8 cellular contexts compared by ENCODE assay signal in the genomic region with DNA sequence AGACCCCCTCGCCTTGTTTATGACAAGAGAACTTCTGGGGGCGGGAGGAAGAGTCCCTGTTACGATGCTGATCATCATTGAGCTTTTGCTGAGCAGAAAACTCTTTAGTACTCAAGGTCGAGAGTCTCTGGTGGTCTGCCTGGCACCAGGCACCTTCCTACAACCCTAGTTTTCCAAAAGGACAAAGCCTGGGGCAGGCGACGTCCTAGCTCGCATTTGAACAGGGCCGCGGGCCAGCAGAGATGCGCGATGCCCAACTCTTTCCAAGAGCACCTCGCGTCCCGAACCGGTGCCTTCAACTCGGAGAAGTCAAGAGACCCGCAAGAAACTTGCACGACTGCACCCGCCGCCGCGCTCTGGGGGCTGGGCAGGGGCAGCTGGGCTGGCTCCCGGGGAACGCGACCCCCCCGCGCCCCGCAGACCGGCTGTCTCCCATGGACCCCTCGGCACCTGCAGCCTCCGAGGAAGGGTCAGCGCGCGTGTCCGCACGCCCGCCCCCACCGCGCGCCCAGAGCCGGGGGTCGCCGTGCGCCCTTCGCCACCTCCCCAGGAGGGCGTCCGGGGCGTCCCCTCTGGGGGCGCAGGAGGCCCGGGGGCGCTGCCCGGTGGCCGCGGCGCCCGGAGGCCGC. TPM values are rescaled to one million over a fixed set of nuclear protein-coding genes. Genes with fewer than 3 reads are reported as not detected.
DNase-seq lines count a peak whose midpoint lies in the region; ATAC-seq and TF ChIP-seq lines count a peak whose summit lies in the region.

No MANE protein-coding gene starts in this region.

- WGBS in upper lobe of left lung, 2 donors, result 2 to 8% methylated on average over 5 to 29 of the region's 57 CpGs

- peaks cover 6% of the 10 kb centered on the region for H3K36me3 Mint-ChIP-seq in activated CD4-positive, alpha-beta T cell treated with anti-CD3 and anti-CD28 coated beads, Interleukin-2, amount 10 ng/mL, durations not matched to agents 7 days and 5 days (ENCODE audit: low read depth)
- H3K36me3 Mint-ChIP-seq in memory B cell, result peaks cover 6% of the 10 kb centered on the region

- TF ChIP-seq CTCF in upper lobe of left lung (IDR thresholded peaks at IDR 0.05), result no peak

- no peak for TF ChIP-seq POLR2A in upper lobe of left lung (IDR thresholded peaks at IDR 0.05)

- TF ChIP-seq EP300 in upper lobe of left lung (IDR thresholded peaks at IDR 0.05), result no peak

- peak overlapping the region; percentile 2 to 21 for H3K9ac ChIP-seq in duodenal mucosa (ENCODE audit: low read depth in 1 of 2, low read length in 2 of 2)

- H3K9me3 Mint-ChIP-seq in activated CD4-positive, alpha-beta T cell treated with anti-CD3 and anti-CD28 coated beads, Interleukin-2, amount 10 ng/mL, durations not matched to agents 7 days and 5 days, result peaks cover 12% of the 10 kb centered on the region
- H3K9me3 Mint-ChIP-seq in memory B cell, result peaks cover 8% of the 10 kb centered on the region

- POLR2A ChIA-PET in activated CD4-positive, alpha-beta T cell treated with anti-CD3 and anti-CD28 coated beads, Interleukin-2, amount 10 ng/mL, durations not matched to agents 7 days and 5 days (lab: Charles Lee), result no interaction called here

- no peak overlapping the region for H3K27ac ChIP-seq in duodenal mucosa (ENCODE audit: low read depth, low read length)
- peak overlapping the region in 2 of 4 donors; percentile 15 to 82 for H3K27ac ChIP-seq in upper lobe of left lung

- no peaks in the 10 kb centered on the region for H3K27me3 ChIP-seq in duodenal mucosa (ENCODE audit: control insufficient read depth in 1 of 2, insufficient read depth in 2 of 2, low read length in 2 of 2)
- no peaks in the 10 kb centered on the region for H3K27me3 ChIP-seq in upper lobe of left lung

- H3K4me3 ChIP-seq in duodenal mucosa (ENCODE audit: low read depth in 1 of 2, low read length in 2 of 2) (peak overlapping the region; percentile 46 to 64), upper lobe of left lung (peak overlapping the region; percentile 21 to 88 (median 64))

- H3K4me1 Mint-ChIP-seq in activated CD4-positive, alpha-beta T cell treated with anti-CD3 and anti-CD28 coated beads, Interleukin-2, amount 10 ng/mL, durations not matched to agents 7 days and 5 days, result peaks cover 12% of the 10 kb centered on the region
- peaks cover 13% of the 10 kb centered on the region for H3K4me1 Mint-ChIP-seq in memory B cell

- peak overlapping the region; percentile 89 for H3K4me3 Mint-ChIP-seq in activated CD4-positive, alpha-beta T cell treated with anti-CD3 and anti-CD28 coated beads, Interleukin-2, amount 10 ng/mL, durations not matched to agents 7 days and 5 days
- peak overlapping the region; percentile 92 for H3K4me3 Mint-ChIP-seq in memory B cell

- peaks cover 19% of the 10 kb centered on the region for H3K27me3 Mint-ChIP-seq in activated CD4-positive, alpha-beta T cell treated with anti-CD3 and anti-CD28 coated beads, Interleukin-2, amount 10 ng/mL, durations not matched to agents 7 days and 5 days
- H3K27me3 Mint-ChIP-seq in memory B cell, result peaks cover 9% of the 10 kb centered on the region

- ATAC-seq in memory B cell (ENCODE audit: low read depth) (no peak), upper lobe of left lung (ENCODE audit: low FRiP score in 2 of 2) (no peak)

- H3K9me3 ChIP-seq in duodenal mucosa (ENCODE audit: control insufficient read depth in 1 of 2, low read length in 2 of 2) (peaks cover 0 to 3% of the 10 kb centered on the region in 2 donors), upper lobe of left lung (peaks cover 0 to 4% (median 0%) of the 10 kb centered on the region in 4 donors)

- H3K36me3 ChIP-seq in duodenal mucosa (ENCODE audit: control insufficient read depth in 1 of 2, insufficient read depth in 2 of 2, low read length in 2 of 2), result no peaks in the 10 kb centered on the region
- no peaks in the 10 kb centered on the region for H3K36me3 ChIP-seq in upper lobe of left lung

- CTCF ChIA-PET in activated CD4-positive, alpha-beta T cell treated with anti-CD3 and anti-CD28 coated beads, Interleukin-2, amount 10 ng/mL, durations not matched to agents 7 days and 5 days (lab: Charles Lee), result interaction anchor here (0.6 to 0.8 kb wide), 2 partner anchors 17 to 210 kb away, joined by 3 to 4 read pairs; no protein-coding TSS in a partner anchor

- peaks cover 6 to 17% of the 10 kb centered on the region in 2 donors for H3K4me1 ChIP-seq in duodenal mucosa (ENCODE audit: control insufficient read depth in 1 of 2, insufficient read depth in 2 of 2, low read length in 2 of 2)
- H3K4me1 ChIP-seq in upper lobe of left lung, result peaks cover 4 to 27% (median 18%) of the 10 kb centered on the region in 4 donors

- peak; percentile 24 for DNase-seq in activated CD4-positive, alpha-beta T cell treated with anti-CD3 and anti-CD28 coated beads, Interleukin-2, amount 10 ng/mL, durations not matched to agents 7 days and 5 days
- no peak for DNase-seq in activated CD4-positive, alpha-beta T cell treated with anti-CD3 and anti-CD28 coated beads, Interleukin-2, amount 50 U/mL, for 4 hours
- DNase-seq in RPMI8226 (peak; percentile 33), memory B cell (ENCODE audit: low spot score in 2 of 2) (no peak), upper lobe of left lung (peak in 1 of 2 donors; percentile 88), inferior parietal cortex (ENCODE audit: extremely low spot score) (no peak), T1000 (lab: John Stamatoyannopoulos, UW) (no peak)

- H3K27ac Mint-ChIP-seq in activated CD4-positive, alpha-beta T cell treated with anti-CD3 and anti-CD28 coated beads, Interleukin-2, amount 10 ng/mL, durations not matched to agents 7 days and 5 days, result peak overlapping the region; percentile 85
- peak overlapping the region; percentile 97 for H3K27ac Mint-ChIP-seq in memory B cell

RNA-seq across cellular contexts. Expression of a gene that starts 0.4 kb away (rescaled TPM):
- 1 to 10 TPM; 8.5 to 8.7 TPM for total RNA-seq in activated CD4-positive, alpha-beta T cell treated with anti-CD3 and anti-CD28 coated beads, Interleukin-2, amount 10 ng/mL, durations not matched to agents 7 days and 5 days
- 10 to 100 TPM in 4 of 6 donors, 1 to 10 TPM in 2; 4.9 to 14.6 (median 12.7) TPM for total RNA-seq in upper lobe of left lung

RNA-seq across cellular contexts. Expression of a gene that starts 57.2 kb away (rescaled TPM):
- 10 to 100 TPM; 45.7 to 46.8 TPM for total RNA-seq in activated CD4-positive, alpha-beta T cell treated with anti-CD3 and anti-CD28 coated beads, Interleukin-2, amount 10 ng/mL, durations not matched to agents 7 days and 5 days
- total RNA-seq in upper lobe of left lung, result 100 to 1,000 TPM in 1 of 6 donors, 10 to 100 TPM in 5; 30.4 to 167 (median 55.0) TPM

Comparison
In these comparisons a context has a peak if more than half of its experiments do, and no peak if none do; other contexts are left out.
1. DNase-seq: peak in activated CD4-positive, alpha-beta T cell treated with anti-CD3 and anti-CD28 coated beads, Interleukin-2, amount 10 ng/mL, durations not matched to agents 7 days and 5 days (single experiment) and RPMI8226 (single experiment); none in activated CD4-positive, alpha-beta T cell treated with anti-CD3 and anti-CD28 coated beads, Interleukin-2, amount 50 U/mL, for 4 hours (0 of 2), memory B cell (0 of 2), inferior parietal cortex (single experiment) and T1000 (single experiment).